In the genomic region with DNA sequence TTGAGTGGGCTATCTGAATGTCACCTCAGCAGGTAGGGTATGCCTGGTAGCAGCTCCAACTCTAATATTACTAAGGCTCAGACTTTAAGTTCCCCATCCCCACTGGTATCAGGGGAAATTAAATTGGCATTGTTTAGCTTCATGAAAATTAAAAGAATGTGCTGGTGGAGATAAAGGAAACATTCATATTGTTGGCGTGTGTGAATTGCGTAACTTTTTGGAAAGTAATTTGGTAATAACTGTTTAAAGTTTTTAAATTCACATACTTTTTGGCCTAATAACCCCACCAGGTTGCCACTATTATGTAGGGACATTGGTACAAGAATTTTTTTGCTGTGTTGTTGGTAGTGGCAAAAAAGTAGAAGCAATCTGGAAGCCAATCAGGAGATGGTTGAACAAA, we compare ENCODE assay signal across 26 cellular contexts. TPM values are rescaled to one million over a fixed set of nuclear protein-coding genes. Genes with fewer than 3 reads are reported as not detected.
DNase-seq lines count a peak whose midpoint lies in the region; ATAC-seq, FAIRE-seq and TF ChIP-seq lines count a peak whose summit lies in the region.
"Had no signal": no experiment of that assay in that cellular context is flagged by ENCODE, and none has a peak within 500 bp of the region (broad histone marks: within the 10 kb centered on the region; RNA-seq: fewer than 3 reads in every experiment).

No MANE protein-coding gene starts in this region.

- intact Hi-C loops in HepG2 (cut with micrococcal nuclease; ENCODE audit: unreplicated experiment) (no loop called here), right lobe of liver (cut with DNase I) (no loop called here), testis (cut with DNase I; ENCODE audit: low total_unique reads) (no loop called here)

- TF ChIP-seq POLR2A in HepG2 (IDR thresholded peaks at IDR 0.05; ENCODE audit: insufficient read depth in 1 of 2, low read depth in 2 of 2, low read length in 2 of 2), result no peak
- TF ChIP-seq POLR2A in right lobe of liver (IDR thresholded peaks at IDR 0.05), result no peak
- no peak for TF ChIP-seq POLR2A in testis (IDR thresholded peaks at IDR 0.05)

- no peak overlapping the region for H2AK5ac ChIP-seq in mesenchymal stem cell (ENCODE audit: low read length, severe bottlenecking)

- H3K4me3 ChIP-seq in HepG2 (replicated peaks in 1 of 3; ENCODE audit: insufficient read depth in 1 of 3, low read depth in 2 of 3, low read length in 3 of 3), result no peak overlapping the region
- no peak overlapping the region for H3K4me3 ChIP-seq in right lobe of liver
- H3K4me3 ChIP-seq in mesenchymal stem cell (ENCODE audit: insufficient read depth in 1 of 2, low read depth in 1 of 2, low read length in 2 of 2), result no peak overlapping the region
- no peak overlapping the region for H3K4me3 ChIP-seq in effector memory CD4-positive, alpha-beta T cell (ENCODE audit: insufficient read depth, low read depth, low read length, poor library complexity, severe bottlenecking)
- no peak overlapping the region for H3K4me3 ChIP-seq in testis
- H3K4me3 ChIP-seq: body of pancreas, colonic mucosa, hepatocyte, mucosa of descending colon had no signal

- TF ChIP-seq RAD21 in HepG2 (CRISPR knock-in tag; IDR thresholded peaks at IDR 0.05), result no peak

- H3K36me3 ChIP-seq in HepG2 (replicated peaks in 1 of 2; ENCODE audit: control insufficient read depth in 1 of 2, insufficient read depth in 2 of 2, low read length in 2 of 2) (no peaks in the 10 kb centered on the region), right lobe of liver (no peaks in the 10 kb centered on the region), mesenchymal stem cell (ENCODE audit: control insufficient read depth in 1 of 2, insufficient read depth in 2 of 2, low read depth in 1 of 2, low read length in 2 of 2) (no peaks in the 10 kb centered on the region), testis (ENCODE audit: low read depth, missing control alignments) (no peaks in the 10 kb centered on the region)
- H3K36me3 ChIP-seq in effector memory CD4-positive, alpha-beta T cell (ENCODE audit: control insufficient read depth, insufficient read depth, low read length), result no peaks in the 10 kb centered on the region
- H3K36me3 ChIP-seq: colonic mucosa had no signal

- H3K14ac ChIP-seq in mesenchymal stem cell (ENCODE audit: low read length in 2 of 2), result no peak overlapping the region

- peaks cover 2% of the 10 kb centered on the region for H3K79me1 ChIP-seq in mesenchymal stem cell (replicated peaks; ENCODE audit: low read length, poor library complexity, severe bottlenecking)

- H4K20me1 ChIP-seq in HepG2 (ENCODE audit: insufficient read depth, low read length), result peaks cover 20% of the 10 kb centered on the region

- no peaks in the 10 kb centered on the region for H3K9me3 ChIP-seq in HepG2 (ENCODE audit: low read length)
- no peaks in the 10 kb centered on the region for H3K9me3 ChIP-seq in right lobe of liver
- H3K9me3 ChIP-seq in mesenchymal stem cell (ENCODE audit: control insufficient read depth, low read length), result no peaks in the 10 kb centered on the region
- H3K9me3 ChIP-seq in effector memory CD4-positive, alpha-beta T cell (ENCODE audit: control insufficient read depth, low read length), result no peaks in the 10 kb centered on the region
- no peaks in the 10 kb centered on the region for H3K9me3 ChIP-seq in testis
- H3K9me3 ChIP-seq: BE2C, body of pancreas, colonic mucosa, mucosa of descending colon, SK-N-SH had no signal

- H3K18ac ChIP-seq in mesenchymal stem cell (ENCODE audit: low read depth in 1 of 2, low read length in 2 of 2), result no peak overlapping the region

- POLR2A ChIA-PET in HepG2 (lab: Yijun Ruan, JAX), result no interaction called here

- no peak overlapping the region for H2BK15ac ChIP-seq in mesenchymal stem cell (ENCODE audit: low read depth, poor library complexity, severe bottlenecking)

- H3K4me1 Mint-ChIP-seq in brain, result peaks cover 89% of the 10 kb centered on the region

- H3K4me1 ChIP-seq in HepG2 (ENCODE audit: insufficient read depth, low read length), result peaks cover 18% of the 10 kb centered on the region
- peaks cover 0 to 22% (median 6%) of the 10 kb centered on the region in 4 donors for H3K4me1 ChIP-seq in right lobe of liver
- peaks cover 2% of the 10 kb centered on the region for H3K4me1 ChIP-seq in mesenchymal stem cell (ENCODE audit: control insufficient read depth, insufficient read depth, low read depth, low read length)
- peaks cover 19% of the 10 kb centered on the region for H3K4me1 ChIP-seq in effector memory CD4-positive, alpha-beta T cell (ENCODE audit: control insufficient read depth, insufficient read depth, low read length, poor library complexity, severe bottlenecking)
- H3K4me1 ChIP-seq in testis, result peaks cover 13% of the 10 kb centered on the region

- 92% methylated on average over 2 of the region's 2 CpGs for WGBS in HepG2 (ENCODE audit: low lambda C conversion rate)
- WGBS in right lobe of liver (ENCODE audit: insufficient coverage, low coverage, low lambda C conversion rate, missing lambda C conversion rate), result 58% methylated on average over 2 of the region's 2 CpGs
- 100% methylated on average over 2 of the region's 2 CpGs for WGBS in mesenchymal stem cell
- WGBS in testis, 2 donors, result 80 to 84% methylated on average over 2 of the region's 2 CpGs

- peak overlapping the region; percentile 63 to 94 (median 76) for H3K4me3 Mint-ChIP-seq in brain
- H3K4me3 Mint-ChIP-seq: activated naive CD8-positive, alpha-beta T cell; activated T-helper 17 cell treated with anti-CD3 and anti-CD28 coated beads, Interleukin-2, amount 50 U/mL, for 72 hours; immature natural killer cell had no signal

- H3K27ac ChIP-seq in HepG2 (ENCODE audit: extremely low read length, insufficient read depth, low read length) (no peak overlapping the region), right lobe of liver (no peak overlapping the region), mesenchymal stem cell (ENCODE audit: low read length, poor library complexity, severe bottlenecking) (no peak overlapping the region), testis (no peak overlapping the region)
- H3K27ac ChIP-seq in effector memory CD4-positive, alpha-beta T cell (ENCODE audit: insufficient read depth, low read length, poor library complexity, severe bottlenecking), result no peak overlapping the region
- H3K27ac ChIP-seq: body of pancreas, colonic mucosa, hepatocyte, WERI-Rb-1 had no signal

- no peak for DNase-seq in HepG2 (ENCODE audit: low spot score)
- DNase-seq in right lobe of liver, result no peak
- DNase-seq in mesenchymal stem cell, result no peak
- DNase-seq in effector memory CD4-positive, alpha-beta T cell, result no peak
- DNase-seq in activated CD4-positive, alpha-beta T cell treated with anti-CD3 and anti-CD28 coated beads for 1 hour, result no peak
- DNase-seq in testis, result no peak
- DNase-seq: 8988T; BE2C; body of pancreas; colonic mucosa; DMS79; immature natural killer cell; KBM-7; left ventricle myocardium superior; mucosa of descending colon; NCI-H1436 treated with DMSO at 0.1 percent for 48 hours; NCI-H524; SK-N-SH; stimulated activated CD4-positive, alpha-beta T cell treated with anti-CD3 and anti-CD28 coated beads, Interleukin-4, amount 100 ng/mL, for 24 hours; stimulated activated naive CD4-positive, alpha-beta T cell treated with Interleukin-2 at 50 U/mL for 16 hours; WERI-Rb-1 had no signal

- H2BK12ac ChIP-seq in mesenchymal stem cell (ENCODE audit: low read length in 2 of 2), result no peak overlapping the region

- TF ChIP-seq CTCF in HepG2 (CRISPR knock-in tag; IDR thresholded peaks at IDR 0.05) (no peak), right lobe of liver (IDR thresholded peaks at IDR 0.05) (no peak), brain (conservative IDR thresholded peaks at IDR 0.05) (no peak), testis (IDR thresholded peaks at IDR 0.05) (no peak)

- H2BK120ac ChIP-seq in mesenchymal stem cell (ENCODE audit: low read depth, low read length), result no peak overlapping the region

- peak overlapping the region in 3 of 5 experiments; percentile 28 to 80 (median 40) for H3K27ac Mint-ChIP-seq in brain
- H3K27ac Mint-ChIP-seq: activated naive CD8-positive, alpha-beta T cell; activated T-helper 17 cell treated with anti-CD3 and anti-CD28 coated beads, Interleukin-2, amount 50 U/mL, for 72 hours; immature natural killer cell had no signal

- ATAC-seq in HepG2, result no peak
- ATAC-seq in right lobe of liver, result no peak
- no peak for ATAC-seq in GM18870 (IDR thresholded peaks at IDR 0.05; ENCODE audit: unreplicated experiment)
- ATAC-seq: activated T-helper 17 cell treated with anti-CD3 and anti-CD28 coated beads, Interleukin-2, amount 50 U/mL, for 72 hours; body of pancreas; left ventricle myocardium superior; mucosa of descending colon had no signal

- H4K8ac ChIP-seq in mesenchymal stem cell (ENCODE audit: low read length), result no peak overlapping the region

- peaks cover 20% of the 10 kb centered on the region for H3K36me3 Mint-ChIP-seq in brain
- H3K36me3 Mint-ChIP-seq: activated naive CD8-positive, alpha-beta T cell; immature natural killer cell had no signal

- peaks cover 32% of the 10 kb centered on the region for H3K79me2 ChIP-seq in HepG2 (ENCODE audit: insufficient read depth, low read length)

- peaks cover 7% of the 10 kb centered on the region for H3K27me3 Mint-ChIP-seq in brain
- H3K27me3 Mint-ChIP-seq: activated naive CD8-positive, alpha-beta T cell; activated T-helper 17 cell treated with anti-CD3 and anti-CD28 coated beads, Interleukin-2, amount 50 U/mL, for 72 hours had no signal

- H2AFZ ChIP-seq in HepG2 (ENCODE audit: low read length), result no peak overlapping the region
- H2AFZ ChIP-seq in mesenchymal stem cell (ENCODE audit: low read depth, low read length), result no peak overlapping the region
- H2AFZ ChIP-seq: hepatocyte had no signal

- FAIRE-seq in HepG2 (lab: Jason Lieb, UNC), result no peak

- no peak overlapping the region for H4K91ac ChIP-seq in mesenchymal stem cell (ENCODE audit: low read length)

- in situ Hi-C loops in HepG2 (cut with HindIII; ENCODE audit: extremely low pct_ligation_motif_present, low pct_unique_long_range_greater_than_20kb), result no loop called here

- TF ChIP-seq EP300 in HepG2 (IDR thresholded peaks at IDR 0.05; ENCODE audit: low read depth in 2 of 2, low read length in 2 of 2), result no peak
- TF ChIP-seq EP300 in HepG2 (CRISPR knock-in tag; IDR thresholded peaks at IDR 0.05; ENCODE audit: borderline replicate concordance), result no peak

- no peak overlapping the region for H3K4ac ChIP-seq in mesenchymal stem cell (ENCODE audit: low read depth in 1 of 2, low read length in 2 of 2)

- H2BK5ac ChIP-seq in mesenchymal stem cell (ENCODE audit: low read depth, low read length, poor library complexity, severe bottlenecking), result no peak overlapping the region

- no TSS peak for BruUV-seq in HepG2 (replicated peaks; lab: Mats Ljungman, UMichigan)

- CTCF ChIA-PET in HepG2 (lab: Yijun Ruan, JAX; ENCODE audit: low intra/inter-chr PET ratio, low total read pairs), result no interaction called here

- no peak overlapping the region for H3K23ac ChIP-seq in mesenchymal stem cell (ENCODE audit: low read length in 2 of 2)

- H3K4me2 ChIP-seq in HepG2 (ENCODE audit: low read depth, low read length), result no peak overlapping the region
- no peak overlapping the region for H3K4me2 ChIP-seq in mesenchymal stem cell (ENCODE audit: low read length, poor library complexity, severe bottlenecking)
- H3K4me2 ChIP-seq: hepatocyte, SK-N-SH had no signal

- H3K9ac ChIP-seq in HepG2 (ENCODE audit: insufficient read depth, low read depth, low read length) (no peak overlapping the region), mesenchymal stem cell (ENCODE audit: low read length) (peak overlapping the region; percentile 10)
- H3K9ac ChIP-seq: SK-N-SH had no signal

- H3K27me3 ChIP-seq in HepG2 (ENCODE audit: control insufficient read depth in 1 of 2, insufficient read depth in 2 of 2, low read length in 2 of 2) (no peaks in the 10 kb centered on the region; a peak in 1 of 5 replicates), right lobe of liver (no peaks in the 10 kb centered on the region), mesenchymal stem cell (ENCODE audit: control insufficient read depth in 1 of 2, insufficient read depth in 1 of 2, low read length in 2 of 2) (no peaks in the 10 kb centered on the region), testis (no peaks in the 10 kb centered on the region)
- no peaks in the 10 kb centered on the region for H3K27me3 ChIP-seq in effector memory CD4-positive, alpha-beta T cell (replicated peaks; ENCODE audit: control insufficient read depth, insufficient read depth, low read length, poor library complexity, severe bottlenecking)
- H3K27me3 ChIP-seq: BE2C, body of pancreas, colonic mucosa, hepatocyte had no signal

- H3K9me3 Mint-ChIP-seq in brain, result no peaks in the 10 kb centered on the region
- H3K9me3 Mint-ChIP-seq: activated T-helper 17 cell treated with anti-CD3 and anti-CD28 coated beads, Interleukin-2, amount 50 U/mL, for 72 hours; immature natural killer cell had no signal

RNA-seq across cellular contexts. Expression of gene TNPO1, which starts 29.4 kb away (rescaled TPM):
- total RNA-seq in HepG2 (2016; rRNA removed; fragmentation: Illumina TruSeq; extraction: Trizol), result 123 and 199 TPM in 2 replicates
- total RNA-seq in HepG2 (2016; cell fraction: cytosol; rRNA removed; fragmentation: Illumina TruSeq; extraction: Trizol; ENCODE audit: low read depth), result 12.5 and 18.3 TPM in 2 replicates
- 120 and 193 TPM in 2 replicates for total RNA-seq in HepG2 (2016; cell fraction: insoluble cytoplasmic fraction; rRNA removed; fragmentation: Illumina TruSeq; extraction: Trizol)
- total RNA-seq in HepG2 (2016; cell fraction: membrane; rRNA removed; fragmentation: Illumina TruSeq; extraction: Trizol), result 36.3 and 37.6 TPM in 2 replicates
- total RNA-seq in HepG2 (2016; cell fraction: nucleus; rRNA removed; fragmentation: Illumina TruSeq; extraction: Trizol), result 104 and 105 TPM in 2 replicates
- 23.6 and 26.7 TPM in 2 replicates for polyA plus RNA-seq in HepG2 (2011; rRNA removed)
- 15.8 and 21.4 TPM in 2 replicates for polyA plus RNA-seq in HepG2 (2011; cell fraction: cytosol; rRNA removed)
- 15.7 and 22.1 TPM in 2 replicates for polyA plus RNA-seq in HepG2 (2011; cell fraction: nucleus; rRNA removed)
- 32.9 and 35.1 TPM in 2 replicates for polyA plus RNA-seq in HepG2 (2012)
- polyA plus RNA-seq in HepG2 (2016; cell fraction: cytosol; fragmentation: Illumina TruSeq; extraction: Trizol; ENCODE audit: low read depth), result 4.2 and 4.5 TPM in 2 replicates
- polyA plus RNA-seq in HepG2 (2016; cell fraction: insoluble cytoplasmic fraction; fragmentation: Illumina TruSeq; extraction: Trizol; ENCODE audit: low read depth), result 76.4 and 89.4 TPM in 2 replicates
- polyA plus RNA-seq in HepG2 (2016; cell fraction: membrane; fragmentation: Illumina TruSeq; extraction: Trizol; ENCODE audit: low read depth), result 11.3 and 11.6 TPM in 2 replicates
- polyA plus RNA-seq in HepG2 (2016; cell fraction: nucleus; fragmentation: Illumina TruSeq; extraction: Trizol; ENCODE audit: insufficient read depth, low read depth), result 50.1 and 51.5 TPM in 2 replicates
- polyA minus RNA-seq in HepG2 (2011; rRNA and poly(A)+ RNA removed; ENCODE audit: low replicate concordance), result 94.2 and 347 TPM in 2 replicates
- polyA minus RNA-seq in HepG2 (2011; cell fraction: cytosol; rRNA and poly(A)+ RNA removed), result 77.6 and 113 TPM in 2 replicates
- polyA minus RNA-seq in HepG2 (2011; cell fraction: nucleus; rRNA and poly(A)+ RNA removed), result 126 and 154 TPM in 2 replicates
- total RNA-seq in right lobe of liver, result 10 to 100 TPM; 29.5 to 64.3 (median 41.8) TPM
- polyA plus RNA-seq in brain (ENCODE audit: insufficient read depth, low read depth, low replicate concordance), result 29.6 TPM
- 88.3 TPM for polyA plus RNA-seq in mesenchymal stem cell (2013, experiment 1 of 2)
- 88.8 TPM for polyA plus RNA-seq in mesenchymal stem cell (2013, experiment 2 of 2)
- 100 to 1,000 TPM; 120 to 132 TPM for total RNA-seq in testis
- 83.4 TPM for polyA plus RNA-seq in testis (ENCODE audit: insufficient read depth, low read depth, low replicate concordance)
